ENCODE assay signal across 17 cellular contexts in the genomic region with DNA sequence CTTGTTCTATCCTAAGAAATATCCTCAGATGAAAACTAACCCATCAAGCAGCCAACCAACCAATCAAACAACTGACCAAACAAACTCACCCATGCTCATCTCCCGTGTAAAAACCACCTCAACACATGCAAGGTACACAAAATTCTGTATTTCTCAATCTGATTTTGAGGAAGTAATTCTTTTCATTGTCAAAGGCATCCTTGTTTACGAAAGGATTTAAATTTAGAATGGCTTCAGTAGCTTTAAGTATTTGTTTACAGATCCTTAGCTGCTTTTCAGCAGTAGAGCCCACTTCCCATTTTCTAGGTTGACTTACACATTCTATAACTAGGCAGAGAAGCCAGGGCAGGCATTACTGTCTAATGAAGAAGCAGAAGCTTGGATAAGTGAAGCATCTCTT.
DNase-seq lines count a peak whose midpoint lies in the region; ATAC-seq, FAIRE-seq and TF ChIP-seq lines count a peak whose summit lies in the region.
"Had no signal": no experiment of that assay in that cellular context is flagged by ENCODE, and none has a peak within 500 bp of the region (broad histone marks: within the 10 kb centered on the region; RNA-seq: fewer than 3 reads in every experiment).

No MANE protein-coding gene starts in this region.

- H3K4me1 ChIP-seq in PC-9 (replicated peaks; ENCODE audit: insufficient read depth) = no peaks in the 10 kb centered on the region
- H3K4me1 ChIP-seq: BE2C, Peyer's patch had no signal

- no peaks in the 10 kb centered on the region for H4K20me1 ChIP-seq in PC-9 (ENCODE audit: insufficient read depth)

- ATAC-seq in GM18907 (IDR thresholded peaks at IDR 0.05; ENCODE audit: unreplicated experiment) = peak; percentile 69
- ATAC-seq in GM21576 (IDR thresholded peaks at IDR 0.05; ENCODE audit: unreplicated experiment) = peak; percentile 43
- peak; percentile 60 for ATAC-seq in HG03135 (IDR thresholded peaks at IDR 0.05; ENCODE audit: unreplicated experiment)
- ATAC-seq: natural killer cell had no signal

- H3K9me2 ChIP-seq in PC-9 (ENCODE audit: insufficient read depth) = no peaks in the 10 kb centered on the region

- H3K4me3 Mint-ChIP-seq in CD14-positive monocyte = no peak overlapping the region
- H3K4me3 Mint-ChIP-seq: activated naive CD8-positive, alpha-beta T cell treated with anti-CD3 and anti-CD28 coated beads, Interleukin-2, amount 10 ng/mL, durations not matched to agents 7 days and 5 days; dendritic cell treated with granulocyte-macrophage colony-stimulating factor and Interleukin-4, amounts not matched to agents 40 ng/mL and 50 ng/mL, for 4 days; natural killer cell had no signal

- no peaks in the 10 kb centered on the region for H3K9me3 ChIP-seq in PC-9 (ENCODE audit: insufficient read depth, low read depth)
- H3K9me3 ChIP-seq: BE2C, Peyer's patch, prostate gland had no signal

- H3K27ac Mint-ChIP-seq in CD14-positive monocyte = no peak overlapping the region
- H3K27ac Mint-ChIP-seq: activated naive CD8-positive, alpha-beta T cell treated with anti-CD3 and anti-CD28 coated beads, Interleukin-2, amount 10 ng/mL, durations not matched to agents 7 days and 5 days; dendritic cell treated with granulocyte-macrophage colony-stimulating factor and Interleukin-4, amounts not matched to agents 40 ng/mL and 50 ng/mL, for 4 days; natural killer cell had no signal

- no peak overlapping the region for H3K4me2 ChIP-seq in PC-9
- H3K4me2 ChIP-seq: smooth muscle cell had no signal

- POLR2A ChIA-PET in PC-9 (lab: Charles Lee; ENCODE audit: unreplicated experiment) = no interaction called here

- H3K36me3 ChIP-seq in PC-9 (ENCODE audit: low read depth) = no peaks in the 10 kb centered on the region
- H3K36me3 ChIP-seq: BE2C, Peyer's patch, prostate gland had no signal

- H3F3A ChIP-seq in PC-9 (ENCODE audit: insufficient read depth, low read depth) = no peaks in the 10 kb centered on the region

- H3K36me3 Mint-ChIP-seq in CD14-positive monocyte = no peaks in the 10 kb centered on the region
- H3K36me3 Mint-ChIP-seq: activated naive CD8-positive, alpha-beta T cell treated with anti-CD3 and anti-CD28 coated beads, Interleukin-2, amount 10 ng/mL, durations not matched to agents 7 days and 5 days; natural killer cell had no signal

- intact Hi-C loops in PC-9 (cut with micrococcal nuclease; ENCODE audit: unreplicated experiment) (no loop called here), CD14-positive monocyte (cut with micrococcal nuclease) (no loop called here)

- H3K27ac ChIP-seq in PC-9 = no peak overlapping the region
- H3K27ac ChIP-seq: Peyer's patch, prostate gland had no signal

- no TSS peak for BruUV-seq in PC-9 (replicated peaks; lab: Mats Ljungman, UMichigan)

- peaks cover 10% of the 10 kb centered on the region; the same call in 1 of the 2 replicates for H3K27me3 ChIP-seq in PC-9 (ENCODE audit: insufficient read depth, low read depth)
- H3K27me3 ChIP-seq: BE2C, Peyer's patch had no signal

- DNase-seq in GM20000 (ENCODE audit: low spot score) = no peak
- no peak for DNase-seq in PC-9
- DNase-seq in urothelium cell line (ENCODE audit: low spot score) = no peak
- DNase-seq in CD14-positive monocyte (ENCODE audit: low spot score) = no peak
- DNase-seq: activated CD4-positive, alpha-beta T cell treated with anti-CD3 and anti-CD28 coated beads, Interleukin-2, amount 50 U/mL, for 48 hours; activated naive CD8-positive, alpha-beta T cell treated with anti-CD3 and anti-CD28 coated beads, Interleukin-2, amount 10 ng/mL, durations not matched to agents 7 days and 5 days; activated T-cell treated with anti-CD3 and anti-CD28 coated beads, Interleukin-2, amount 50 U/mL, for 48 hours; BE2C; natural killer cell; NCI-H748 treated with DMSO at 0.1 percent for 48 hours; Peyer's patch had no signal

- H3K4me1 Mint-ChIP-seq in CD14-positive monocyte = no peaks in the 10 kb centered on the region
- H3K4me1 Mint-ChIP-seq: natural killer cell had no signal

- FAIRE-seq in urothelium cell line (lab: Jason Lieb, UNC) = no peak

- CTCF ChIA-PET in PC-9 (lab: Charles Lee) = no interaction called here

- H2AFZ ChIP-seq in PC-9 = no peak overlapping the region

- peaks cover 0 to 3% (median 2%) of the 10 kb centered on the region in 3 donors for H3K27me3 Mint-ChIP-seq in CD14-positive monocyte (ENCODE audit: low read depth in 3 of 3)
- H3K27me3 Mint-ChIP-seq: dendritic cell treated with granulocyte-macrophage colony-stimulating factor and Interleukin-4, amounts not matched to agents 40 ng/mL and 50 ng/mL, for 4 days had no signal

- TF ChIP-seq CTCF in GM20000 (IDR thresholded peaks at IDR 0.05; ENCODE audit: extremely low read depth, missing control alignments) = no peak
- no peak for TF ChIP-seq CTCF in PC-9 (conservative IDR thresholded peaks at IDR 0.05)
- TF ChIP-seq CTCF in CD14-positive monocyte (IDR thresholded peaks at IDR 0.05) = no peak

- H3K4me3 ChIP-seq in PC-9 = no peak overlapping the region
- H3K4me3 ChIP-seq: Peyer's patch, prostate gland, smooth muscle cell had no signal

- peaks cover 0 to 2% (median 0%) of the 10 kb centered on the region in 7 donors for H3K9me3 Mint-ChIP-seq in CD14-positive monocyte
- H3K9me3 Mint-ChIP-seq: activated naive CD8-positive, alpha-beta T cell treated with anti-CD3 and anti-CD28 coated beads, Interleukin-2, amount 10 ng/mL, durations not matched to agents 7 days and 5 days; dendritic cell treated with granulocyte-macrophage colony-stimulating factor and Interleukin-4, amounts not matched to agents 40 ng/mL and 50 ng/mL, for 4 days; natural killer cell had no signal

- H3K79me2 ChIP-seq in PC-9 (ENCODE audit: low read depth) = no peaks in the 10 kb centered on the region
